In genomic region chr18:54033087-54033486, GRCh38 we compare ENCODE assay signal across 21 cellular contexts.
"Had no signal": no experiment of that assay in that cellular context is flagged by ENCODE, and none has a peak within 500 bp of the region (broad histone marks: within the 10 kb centered on the region; RNA-seq: fewer than 3 reads in every experiment).

No MANE protein-coding gene starts in this region.

- H3K4me3 ChIP-seq: esophagus muscularis mucosa, left lung, ovary, psoas muscle, tibial artery had no signal

- H3K9me3 ChIP-seq: esophagus muscularis mucosa, left lung, neutrophil, ovary, psoas muscle, tibial artery had no signal

- FAIRE-seq: colon, endothelial cell of umbilical vein, frontal cortex, islet of Langerhans had no signal

- H3K27ac Mint-ChIP-seq: activated naive CD4-positive, alpha-beta T cell treated with anti-CD3 and anti-CD28 coated beads, Interleukin-2, amount 50 U/mL, for 24 hours; effector memory CD8-positive, alpha-beta T cell; natural killer cell treated with Interleukin-12 subunit alpha and Interleukin-12 subunit beta and Interleukin-15 and Interleukin-18, amount 100 ng/mL, for 72 hours; stimulated activated naive CD8-positive, alpha-beta T cell treated with anti-CD3 and anti-CD28 coated beads, Interleukin-15, amount 100 ng/mL, for 72 hours had no signal

- H3K9me3 Mint-ChIP-seq: activated naive CD4-positive, alpha-beta T cell treated with anti-CD3 and anti-CD28 coated beads, Interleukin-2, amount 50 U/mL, for 24 hours; central memory CD8-positive, alpha-beta T cell; effector memory CD8-positive, alpha-beta T cell; stimulated activated naive CD8-positive, alpha-beta T cell treated with anti-CD3 and anti-CD28 coated beads, Interleukin-15, amount 100 ng/mL, for 72 hours had no signal

- H3K4me1 ChIP-seq: esophagus muscularis mucosa, left lung had no signal

- H3K27me3 ChIP-seq: esophagus muscularis mucosa, left lung, neutrophil, ovary, tibial artery had no signal

- H3K36me3 Mint-ChIP-seq: activated naive CD4-positive, alpha-beta T cell treated with anti-CD3 and anti-CD28 coated beads, Interleukin-2, amount 50 U/mL, for 24 hours; natural killer cell treated with Interleukin-12 subunit alpha and Interleukin-12 subunit beta and Interleukin-15 and Interleukin-18, amount 100 ng/mL, for 72 hours had no signal

- H3K27me3 Mint-ChIP-seq: effector memory CD8-positive, alpha-beta T cell had no signal

- DNase-seq: activated CD4-positive, alpha-beta T cell treated with anti-CD3 and anti-CD28 coated beads for 1 hour; activated gamma-delta T cell treated with Interleukin-2 at 50 U/mL for 16 hours; activated T-cell treated with anti-CD3 and anti-CD28 coated beads, Interleukin-2, amount 50 U/mL, for 1 hour; aorta; effector memory CD8-positive, alpha-beta T cell; left lung; ovary; psoas muscle; right cardiac atrium; stimulated activated CD4-positive, alpha-beta T cell treated with anti-CD3 and anti-CD28 coated beads, Interleukin-12 subunit alpha, Interleukin-12 subunit beta, amount 100 ng/mL, for 4 hours; stimulated activated naive CD8-positive, alpha-beta T cell treated with anti-CD3 and anti-CD28 coated beads, Interleukin-15, amount 100 ng/mL, for 72 hours; tibial artery had no signal

- H3K4me3 Mint-ChIP-seq: activated naive CD4-positive, alpha-beta T cell treated with anti-CD3 and anti-CD28 coated beads, Interleukin-2, amount 50 U/mL, for 24 hours; central memory CD8-positive, alpha-beta T cell; effector memory CD8-positive, alpha-beta T cell; natural killer cell treated with Interleukin-12 subunit alpha and Interleukin-12 subunit beta and Interleukin-15 and Interleukin-18, amount 100 ng/mL, for 72 hours; stimulated activated naive CD8-positive, alpha-beta T cell treated with anti-CD3 and anti-CD28 coated beads, Interleukin-15, amount 100 ng/mL, for 72 hours had no signal

- H3K4me1 Mint-ChIP-seq: activated naive CD4-positive, alpha-beta T cell treated with anti-CD3 and anti-CD28 coated beads, Interleukin-2, amount 50 U/mL, for 24 hours; central memory CD8-positive, alpha-beta T cell; stimulated activated naive CD8-positive, alpha-beta T cell treated with anti-CD3 and anti-CD28 coated beads, Interleukin-15, amount 100 ng/mL, for 72 hours had no signal

- ATAC-seq: effector memory CD8-positive, alpha-beta T cell; left lung; natural killer cell treated with Interleukin-12 subunit alpha and Interleukin-12 subunit beta and Interleukin-15 and Interleukin-18, amount 100 ng/mL, for 72 hours; psoas muscle; right cardiac atrium; stimulated activated naive CD8-positive, alpha-beta T cell treated with anti-CD3 and anti-CD28 coated beads, Interleukin-15, amount 100 ng/mL, for 72 hours had no signal

- H3K27ac ChIP-seq: esophagus muscularis mucosa, left lung, neutrophil, ovary, psoas muscle, tibial artery had no signal

- H3K36me3 ChIP-seq: esophagus muscularis mucosa, left lung, neutrophil, ovary, tibial artery had no signal
